ENCODE assay signal across 8 cellular contexts in genomic region chr1:199089393-199090122, GRCh38.
DNase-seq lines count a peak whose midpoint lies in the region; ATAC-seq and TF ChIP-seq lines count a peak whose summit lies in the region.

No MANE protein-coding gene starts in this region.

- no peak overlapping the region for H3K4me3 ChIP-seq in Jurkat, Clone E6-1 (ENCODE audit: low read length)

- in situ Hi-C loops in GM13977 (cut with MboI; ENCODE audit: low pct_unique_long_range_greater_than_20kb, low sequenced_read_pairs, unreplicated experiment) = no loop called here

- peak; percentile 91 for ATAC-seq in GM21526 (IDR thresholded peaks at IDR 0.05; ENCODE audit: low FRiP score, unreplicated experiment)

- no peak for TF ChIP-seq CTCF in GM13977 (IDR thresholded peaks at IDR 0.05; ENCODE audit: extremely low read depth, insufficient read depth, missing control alignments)

- DNase-seq in GM13977 (ENCODE audit: low spot score) (peak; percentile 38), GDM1 (lab: John Stamatoyannopoulos, UW) (no peak), NCI-H187 (lab: John Stamatoyannopoulos, UW) (no peak), EL (no peak), NCI-H2081 treated with DMSO at 0.1 percent for 48 hours (lab: John Stamatoyannopoulos, UW) (no peak)
- peak; percentile 83 for DNase-seq in Jurkat, Clone E6-1 (ENCODE audit: low read depth, low spot score)
- peak; percentile 12 for DNase-seq in effector CD4-positive, alpha-beta T cell

Comparison
In these comparisons a context has a peak if more than half of its experiments do, and no peak if none do; other contexts are left out.
1. DNase-seq: peak in GM13977 (single experiment), Jurkat, Clone E6-1 (single experiment) and effector CD4-positive, alpha-beta T cell (single experiment); none in GDM1 (single experiment), NCI-H187 (0 of 2), EL (single experiment) and NCI-H2081 treated with DMSO at 0.1 percent for 48 hours (single experiment).